ENCODE assay signal across 17 cellular contexts in genomic region chr22:50443801-50444625, GRCh38. TPM values are rescaled to one million over a fixed set of nuclear protein-coding genes. Genes with fewer than 3 reads are reported as not detected.
DNase-seq lines count a peak whose midpoint lies in the region; ATAC-seq and TF ChIP-seq lines count a peak whose summit lies in the region.
"Had no signal": no experiment of that assay in that cellular context is flagged by ENCODE, and none has a peak within 500 bp of the region (broad histone marks: within the 10 kb centered on the region; RNA-seq: fewer than 3 reads in every experiment).

No MANE protein-coding gene starts in this region.

- peak overlapping the region; percentile 21 for H3K4me3 Mint-ChIP-seq in Calu3 (ENCODE audit: low read depth, unreplicated experiment)
- H3K4me3 Mint-ChIP-seq in effector memory CD8-positive, alpha-beta T cell = no peak overlapping the region
- H3K4me3 Mint-ChIP-seq: activated CD4-positive, alpha-beta T cell treated with anti-CD3 and anti-CD28 coated beads, Interleukin-2, amount 10 ng/mL, durations not matched to agents 24 days and 14 days; T-helper 2 cell treated with Interferon-gamma antibody and Interleukin-4, amounts not matched to agents 5 μg/mL and 100 μg/mL, for 36 hours had no signal

- H2AFZ ChIP-seq in trophoblast cell (ENCODE audit: insufficient read depth, low read length, poor library complexity) = no peak overlapping the region

- H3K4me3 ChIP-seq in trophoblast cell (ENCODE audit: low read depth, low read length) = no peak overlapping the region
- H3K4me3 ChIP-seq: sigmoid colon had no signal

- DNase-seq in Calu3 (no peak), trophoblast cell (peak; percentile 64 to 74), OCI-M2 (lab: John Stamatoyannopoulos, UW; ENCODE audit: unreplicated experiment) (no peak), DMS153 (lab: John Stamatoyannopoulos, UW) (no peak), dedifferentiated amniotic fluid mesenchymal stem cell (ENCODE audit: extremely low spot score) (no peak), NCI-H524 treated with DMSO at 0.1 percent for 48 hours (lab: John Stamatoyannopoulos, UW) (no peak)
- no peak for DNase-seq in effector memory CD8-positive, alpha-beta T cell
- DNase-seq: activated CD4-positive, alpha-beta T cell treated with anti-CD3 and anti-CD28 coated beads, Interleukin-2, amount 10 ng/mL, durations not matched to agents 24 days and 14 days; activated effector memory CD4-positive, alpha-beta T cell treated with anti-CD3 and anti-CD28 coated beads, Interleukin-2, amount 50 U/mL, for 16 hours; NCI-H1092; OCI-M1; sigmoid colon; stimulated activated CD4-positive, alpha-beta T cell treated with anti-CD3 and anti-CD28 coated beads, Interleukin-4, amount 100 ng/mL, for 24 hours had no signal

- H3K27ac ChIP-seq in trophoblast cell (ENCODE audit: low read depth, low read length) = no peak overlapping the region

- H2AK5ac ChIP-seq in trophoblast cell (ENCODE audit: low read length) = no peak overlapping the region

- H4K12ac ChIP-seq in trophoblast cell (ENCODE audit: low read depth, low read length) = no peak overlapping the region

- H3K9ac ChIP-seq in trophoblast cell (ENCODE audit: low read length) = no peak overlapping the region

- TF ChIP-seq CTCF in Calu3 (IDR thresholded peaks at IDR 0.05; ENCODE audit: unreplicated experiment) = no peak

- intact Hi-C loops in Calu3 (cut with micrococcal nuclease; ENCODE audit: unreplicated experiment) = loop anchor here (10.0 kb wide), 1 partner anchor 51 kb away; no protein-coding TSS in a partner anchor

- H3K79me1 ChIP-seq in trophoblast cell (ENCODE audit: low read length) = no peaks in the 10 kb centered on the region

- no peak overlapping the region for H2BK5ac ChIP-seq in trophoblast cell (ENCODE audit: low read depth, low read length, poor library complexity)

- no peak overlapping the region for H2BK120ac ChIP-seq in trophoblast cell (ENCODE audit: insufficient read depth, low read length, poor library complexity)

- no peak overlapping the region for H4K91ac ChIP-seq in trophoblast cell (ENCODE audit: low read depth, low read length)

- no peak overlapping the region for H3K14ac ChIP-seq in trophoblast cell (ENCODE audit: low read length)

- no peak overlapping the region for H3K4ac ChIP-seq in trophoblast cell (ENCODE audit: low read depth, low read length)

- H4K8ac ChIP-seq in trophoblast cell (ENCODE audit: low read depth, low read length) = no peak overlapping the region

- no CpG with 5 or more reads among the region's 28 CpGs for WGBS in trophoblast cell (ENCODE audit: extremely low coverage, insufficient coverage, insufficient read length)

- H3K4me1 ChIP-seq in trophoblast cell (ENCODE audit: control insufficient read depth in 1 of 2, insufficient read depth in 2 of 2, low read length in 2 of 2) = no peaks in the 10 kb centered on the region

- no peak overlapping the region for H3K18ac ChIP-seq in trophoblast cell (ENCODE audit: low read length)

- H3K4me2 ChIP-seq in trophoblast cell (ENCODE audit: low read length) = no peak overlapping the region

- no peaks in the 10 kb centered on the region for H3K9me3 Mint-ChIP-seq in Calu3 (ENCODE audit: low read depth, unreplicated experiment)
- H3K9me3 Mint-ChIP-seq in effector memory CD8-positive, alpha-beta T cell = no peaks in the 10 kb centered on the region
- H3K9me3 Mint-ChIP-seq: activated CD4-positive, alpha-beta T cell treated with anti-CD3 and anti-CD28 coated beads, Interleukin-2, amount 10 ng/mL, durations not matched to agents 24 days and 14 days; T-helper 2 cell treated with Interferon-gamma antibody and Interleukin-4, amounts not matched to agents 5 μg/mL and 100 μg/mL, for 36 hours had no signal

- peak overlapping the region; percentile 47 for H3K27ac Mint-ChIP-seq in Calu3 (ENCODE audit: unreplicated experiment)
- peak overlapping the region; percentile 75 to 92 for H3K27ac Mint-ChIP-seq in effector memory CD8-positive, alpha-beta T cell

- CTCF ChIA-PET in Calu3 (lab: Charles Lee) = no interaction called here

- no peak overlapping the region for H3K23ac ChIP-seq in trophoblast cell (ENCODE audit: low read length)

- BruUV-seq in Calu3 (replicated peaks; lab: Mats Ljungman, UMichigan) = no TSS peak

- no peaks in the 10 kb centered on the region for H3K27me3 Mint-ChIP-seq in Calu3 (ENCODE audit: unreplicated experiment)
- no peaks in the 10 kb centered on the region for H3K27me3 Mint-ChIP-seq in effector memory CD8-positive, alpha-beta T cell
- H3K27me3 Mint-ChIP-seq: activated CD4-positive, alpha-beta T cell treated with anti-CD3 and anti-CD28 coated beads, Interleukin-2, amount 10 ng/mL, durations not matched to agents 24 days and 14 days had no signal

- peaks cover 83% of the 10 kb centered on the region in 2 experiments for H3K36me3 ChIP-seq in trophoblast cell (ENCODE audit: control insufficient read depth in 1 of 2, insufficient read depth in 2 of 2, low read length in 2 of 2)

- H3K9me3 ChIP-seq in trophoblast cell (ENCODE audit: insufficient read depth, low read depth, low read length) = no peaks in the 10 kb centered on the region
- H3K9me3 ChIP-seq: sigmoid colon had no signal

- ATAC-seq in effector memory CD8-positive, alpha-beta T cell (replicated peaks) = no peak

- peaks cover 81% of the 10 kb centered on the region for H3K36me3 Mint-ChIP-seq in Calu3 (ENCODE audit: insufficient read depth, unreplicated experiment)
- H3K36me3 Mint-ChIP-seq in effector memory CD8-positive, alpha-beta T cell (ENCODE audit: insufficient read depth) = peaks cover 82% of the 10 kb centered on the region

- no peak overlapping the region for H2BK12ac ChIP-seq in trophoblast cell (ENCODE audit: low read length)

- H3K27me3 ChIP-seq in trophoblast cell (ENCODE audit: insufficient read depth, low read length) = no peaks in the 10 kb centered on the region
- H3K27me3 ChIP-seq: sigmoid colon had no signal

- H3K4me1 Mint-ChIP-seq in Calu3 (ENCODE audit: low read depth, unreplicated experiment) = peaks cover 11% of the 10 kb centered on the region
- H3K4me1 Mint-ChIP-seq in effector memory CD8-positive, alpha-beta T cell (ENCODE audit: low read depth in 2 of 2) = peaks cover 20 to 32% of the 10 kb centered on the region in 2 donors
- H3K4me1 Mint-ChIP-seq: activated CD4-positive, alpha-beta T cell treated with anti-CD3 and anti-CD28 coated beads, Interleukin-2, amount 10 ng/mL, durations not matched to agents 24 days and 14 days had no signal

- no peaks in the 10 kb centered on the region for H3K79me2 ChIP-seq in trophoblast cell (ENCODE audit: control insufficient read depth, insufficient read depth, low read length, poor library complexity)

TF ChIP-seq in PFSK-1, 5 proteins besides CTCF, POLR2A, EP300 and RAD21:
- peak; percentile 55; the same call in 1 of the 2 replicates for TF ChIP-seq POLR2AphosphoS5 (IDR thresholded peaks at IDR 0.05; ENCODE audit: low read depth, low read length)
- TF ChIP-seq, protein P1, sequence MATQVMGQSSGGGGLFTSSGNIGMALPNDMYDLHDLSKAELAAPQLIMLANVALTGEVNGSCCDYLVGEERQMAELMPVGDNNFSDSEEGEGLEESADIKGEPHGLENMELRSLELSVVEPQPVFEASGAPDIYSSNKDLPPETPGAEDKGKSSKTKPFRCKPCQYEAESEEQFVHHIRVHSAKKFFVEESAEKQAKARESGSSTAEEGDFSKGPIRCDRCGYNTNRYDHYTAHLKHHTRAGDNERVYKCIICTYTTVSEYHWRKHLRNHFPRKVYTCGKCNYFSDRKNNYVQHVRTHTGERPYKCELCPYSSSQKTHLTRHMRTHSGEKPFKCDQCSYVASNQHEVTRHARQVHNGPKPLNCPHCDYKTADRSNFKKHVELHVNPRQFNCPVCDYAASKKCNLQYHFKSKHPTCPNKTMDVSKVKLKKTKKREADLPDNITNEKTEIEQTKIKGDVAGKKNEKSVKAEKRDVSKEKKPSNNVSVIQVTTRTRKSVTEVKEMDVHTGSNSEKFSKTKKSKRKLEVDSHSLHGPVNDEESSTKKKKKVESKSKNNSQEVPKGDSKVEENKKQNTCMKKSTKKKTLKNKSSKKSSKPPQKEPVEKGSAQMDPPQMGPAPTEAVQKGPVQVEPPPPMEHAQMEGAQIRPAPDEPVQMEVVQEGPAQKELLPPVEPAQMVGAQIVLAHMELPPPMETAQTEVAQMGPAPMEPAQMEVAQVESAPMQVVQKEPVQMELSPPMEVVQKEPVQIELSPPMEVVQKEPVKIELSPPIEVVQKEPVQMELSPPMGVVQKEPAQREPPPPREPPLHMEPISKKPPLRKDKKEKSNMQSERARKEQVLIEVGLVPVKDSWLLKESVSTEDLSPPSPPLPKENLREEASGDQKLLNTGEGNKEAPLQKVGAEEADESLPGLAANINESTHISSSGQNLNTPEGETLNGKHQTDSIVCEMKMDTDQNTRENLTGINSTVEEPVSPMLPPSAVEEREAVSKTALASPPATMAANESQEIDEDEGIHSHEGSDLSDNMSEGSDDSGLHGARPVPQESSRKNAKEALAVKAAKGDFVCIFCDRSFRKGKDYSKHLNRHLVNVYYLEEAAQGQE (IDR thresholded peaks at IDR 0.05; ENCODE audit: insufficient read depth in 1 of 2, low read depth in 2 of 2, low read length in 2 of 2) = no peak

RNA-seq across cellular contexts. Expression of gene SBF1, which starts 30.8 kb away (rescaled TPM):
- total RNA-seq in Calu3 (2022) = 102 and 104 TPM in 2 replicates
- 77.8 TPM for polyA plus RNA-seq in PFSK-1 (2012; ENCODE audit: insufficient read length, low read depth)
- 44.3 and 46.1 TPM in 2 replicates for polyA plus RNA-seq in trophoblast cell (2013)

RNA-seq across cellular contexts. Expression of gene ADM2, which starts 37.3 kb away (rescaled TPM):
- 10.2 and 13.6 TPM in 2 replicates for total RNA-seq in Calu3 (2022)
- polyA plus RNA-seq in PFSK-1 (2012; ENCODE audit: insufficient read length, low read depth) = 63.5 TPM
- polyA plus RNA-seq in trophoblast cell (2013) = 17.0 and 17.8 TPM in 2 replicates
- total RNA-seq: sigmoid colon had no signal

RNA-seq across cellular contexts. Expression of gene MIOX, which starts 42.6 kb away (rescaled TPM):
- total RNA-seq in Calu3 (2022) = 0.45 TPM in 1 of 2 replicates, not detected in the other
- polyA plus RNA-seq in PFSK-1 (2012; ENCODE audit: insufficient read length, low read depth) = 2.6 TPM
- polyA plus RNA-seq in trophoblast cell (2013) = 1.1 and 1.2 TPM in 2 replicates
- total RNA-seq: endothelial cell of umbilical vein, sigmoid colon had no signal
- polyA plus RNA-seq: endothelial cell of umbilical vein, keratinocyte had no signal

Comparison
In these comparisons a context has a peak if more than half of its experiments do, and no peak if none do; other contexts are left out.
1. DNase-seq: peak in trophoblast cell (2 of 2); none in Calu3 (single experiment), effector memory CD8-positive, alpha-beta T cell (0 of 3), OCI-M2 (single experiment), DMS153 (single experiment), dedifferentiated amniotic fluid mesenchymal stem cell (single experiment) and NCI-H524 treated with DMSO at 0.1 percent for 48 hours (single experiment).